1 cellular context compared by ENCODE assay signal in genomic region chr1:27563407-27564263, GRCh38.
TF ChIP-seq lines count a peak whose summit lies in the region.

No MANE protein-coding gene starts in this region.

TF ChIP-seq in HepG2, 621 proteins besides CTCF, POLR2A, EP300 and RAD21 (continued from another document and continues in another):
- TF ChIP-seq CENPBD1 (CRISPR knock-in tag; IDR thresholded peaks at IDR 0.05; ENCODE audit: borderline replicate concordance, low read depth) (no peak), GFI1 (CRISPR knock-in tag; IDR thresholded peaks at IDR 0.05; ENCODE audit: borderline replicate concordance) (0 out of 2 replicates have a peak, but pooled peaks have one; percentile 49), E2F2 (CRISPR knock-in tag; IDR thresholded peaks at IDR 0.05; ENCODE audit: borderline replicate concordance) (peak; percentile 93; the same call in 1 of the 2 replicates), CHCHD3 (CRISPR knock-in tag; IDR thresholded peaks at IDR 0.05) (no peak), TMF1 (CRISPR knock-in tag; IDR thresholded peaks at IDR 0.05; ENCODE audit: low read depth) (no peak), SP5 (CRISPR knock-in tag; IDR thresholded peaks at IDR 0.05; ENCODE audit: borderline replicate concordance, low read depth) (peak; percentile 98), HOXA5 (CRISPR knock-in tag; IDR thresholded peaks at IDR 0.05) (peak; percentile 88), IRX3 (CRISPR knock-in tag; IDR thresholded peaks at IDR 0.05; ENCODE audit: borderline replicate concordance, low read depth) (no peak), TCF12 (IDR thresholded peaks at IDR 0.05) (no peak), TCF12 (CRISPR knock-in tag; IDR thresholded peaks at IDR 0.05) (no peak), ARNT (IDR thresholded peaks at IDR 0.05) (no peak), ZFP82 (CRISPR knock-in tag; IDR thresholded peaks at IDR 0.05; ENCODE audit: borderline replicate concordance) (no peak), THAP9 (CRISPR knock-in tag; IDR thresholded peaks at IDR 0.05; ENCODE audit: borderline replicate concordance) (peak; percentile 57; the same call in 1 of the 2 replicates), DZIP1 (CRISPR knock-in tag; IDR thresholded peaks at IDR 0.05) (peak; percentile 69; the same call in 1 of the 2 replicates), SAFB2 (CRISPR knock-in tag; IDR thresholded peaks at IDR 0.05; ENCODE audit: borderline replicate concordance, low read depth) (peak; percentile 18; the same call in 1 of the 2 replicates), NR2F1 (CRISPR knock-in tag; IDR thresholded peaks at IDR 0.05) (peak; percentile 84 to 96), BRCA1 (CRISPR knock-in tag; IDR thresholded peaks at IDR 0.05) (no peak), SOX13 (IDR thresholded peaks at IDR 0.05) (peak; percentile 44; the same call in 1 of the 2 replicates), SOX13 (CRISPR knock-in tag; conservative IDR thresholded peaks at IDR 0.05 in 1 of 2, IDR thresholded peaks at IDR 0.05 in 1 of 2) (peak in 1 of 2 experiments; percentile 82; a peak in 2 of 4 replicates), TSC22D2 (CRISPR knock-in tag; IDR thresholded peaks at IDR 0.05; ENCODE audit: borderline replicate concordance) (peak; percentile 87; the same call in 1 of the 2 replicates), THAP11 (CRISPR knock-in tag; IDR thresholded peaks at IDR 0.05) (peak; percentile 85), ZNF235 (CRISPR knock-in tag; IDR thresholded peaks at IDR 0.05; ENCODE audit: borderline replicate concordance) (no peak), KMT2A (CRISPR knock-in tag; IDR thresholded peaks at IDR 0.05) (peak; percentile 68; the same call in 1 of the 2 replicates), PLSCR1 (CRISPR knock-in tag; IDR thresholded peaks at IDR 0.05; ENCODE audit: borderline replicate concordance) (no peak), TBL1XR1 (IDR thresholded peaks at IDR 0.05; ENCODE audit: borderline replicate concordance, low read length, partially characterized antibody) (peak; percentile 42), ZBTB20 (CRISPR knock-in tag; IDR thresholded peaks at IDR 0.05; ENCODE audit: borderline replicate concordance, low read depth) (peak; percentile 95), XBP1 (CRISPR knock-in tag; IDR thresholded peaks at IDR 0.05) (no peak), TCF7 (IDR thresholded peaks at IDR 0.05; ENCODE audit: low read depth) (no peak), KDM3A (CRISPR knock-in tag; IDR thresholded peaks at IDR 0.05; ENCODE audit: low read depth) (peak; percentile 69; the same call in 1 of the 2 replicates), MEIS2 (CRISPR knock-in tag; IDR thresholded peaks at IDR 0.05) (peak; percentile 86; the same call in 1 of the 2 replicates), ATRX (CRISPR knock-in tag; IDR thresholded peaks at IDR 0.05; ENCODE audit: borderline replicate concordance) (no peak), HNF4G (IDR thresholded peaks at IDR 0.05; ENCODE audit: borderline replicate concordance, low read depth, low read length) (peak; percentile 93), HNF4G (CRISPR knock-in tag; IDR thresholded peaks at IDR 0.05; ENCODE audit: borderline replicate concordance, low read depth) (peak; percentile 99), FUBP1 (CRISPR knock-in tag; IDR thresholded peaks at IDR 0.05; ENCODE audit: borderline replicate concordance) (peak; percentile 33; the same call in 1 of the 2 replicates), SOX6 (IDR thresholded peaks at IDR 0.05) (no peak), SOX6 (CRISPR knock-in tag; IDR thresholded peaks at IDR 0.05) (peak; percentile 91), ZFP62 (CRISPR knock-in tag; IDR thresholded peaks at IDR 0.05) (no peak), ZNF720 (CRISPR knock-in tag; IDR thresholded peaks at IDR 0.05) (no peak), SIX1 (CRISPR knock-in tag; IDR thresholded peaks at IDR 0.05; ENCODE audit: borderline replicate concordance) (peak; percentile 52; the same call in 1 of the 2 replicates), NR2F2 (IDR thresholded peaks at IDR 0.05; ENCODE audit: borderline replicate concordance, low read depth) (peak; percentile 83), NFKBIZ (CRISPR knock-in tag; IDR thresholded peaks at IDR 0.05) (0 out of 2 replicates have a peak, but pooled peaks have one; percentile 38), YEATS2 (CRISPR knock-in tag; IDR thresholded peaks at IDR 0.05; ENCODE audit: borderline replicate concordance) (peak; percentile 60; the same call in 1 of the 2 replicates), KLF11 (CRISPR knock-in tag; IDR thresholded peaks at IDR 0.05) (no peak), ZNF317 (CRISPR knock-in tag; IDR thresholded peaks at IDR 0.05) (no peak), SNAI1 (CRISPR knock-in tag; IDR thresholded peaks at IDR 0.05; ENCODE audit: borderline replicate concordance) (no peak), ZNF350 (CRISPR knock-in tag; IDR thresholded peaks at IDR 0.05; ENCODE audit: borderline replicate concordance, low read depth) (peak; percentile 87), DBP (CRISPR knock-in tag; IDR thresholded peaks at IDR 0.05; ENCODE audit: not compliant biosample characterization) (no peak), ZNF569 (CRISPR knock-in tag; IDR thresholded peaks at IDR 0.05; ENCODE audit: borderline replicate concordance) (no peak; the same call in 1 of the 2 replicates), SP2 (CRISPR knock-in tag; IDR thresholded peaks at IDR 0.05) (no peak), ZNF749 (CRISPR knock-in tag; IDR thresholded peaks at IDR 0.05; ENCODE audit: borderline replicate concordance) (no peak), FOXK1 (CRISPR knock-in tag; IDR thresholded peaks at IDR 0.05; ENCODE audit: borderline replicate concordance, low read depth) (peak; percentile 54; the same call in 1 of the 2 replicates), REXO4 (CRISPR knock-in tag; IDR thresholded peaks at IDR 0.05; ENCODE audit: borderline replicate concordance) (no peak), ZNF570 (CRISPR knock-in tag; IDR thresholded peaks at IDR 0.05; ENCODE audit: borderline replicate concordance) (peak; percentile 43), PREB (CRISPR knock-in tag; IDR thresholded peaks at IDR 0.05) (no peak), JUNB (CRISPR knock-in tag; IDR thresholded peaks at IDR 0.05; ENCODE audit: borderline replicate concordance) (no peak; the same call in 1 of the 2 replicates), ZNF841 (CRISPR knock-in tag; IDR thresholded peaks at IDR 0.05; ENCODE audit: borderline replicate concordance) (no peak), ZNF362 (CRISPR knock-in tag; IDR thresholded peaks at IDR 0.05; ENCODE audit: borderline replicate concordance) (peak; percentile 44; the same call in 1 of the 2 replicates), CHD2 (IDR thresholded peaks at IDR 0.05; ENCODE audit: low read depth, low read length) (no peak), AHR (CRISPR knock-in tag; IDR thresholded peaks at IDR 0.05) (0 out of 2 replicates have a peak, but pooled peaks have one; percentile 41), ZBTB21 (CRISPR knock-in tag; IDR thresholded peaks at IDR 0.05) (peak; percentile 80)
